In genomic region chr5:90899014-90899604, GRCh38 we compare ENCODE assay signal across 1 cellular context.
A peak's percentile ranks its signal among the peaks of the same experiment; 100 is the strongest.
TF ChIP-seq lines count a peak whose summit lies in the region.

No MANE protein-coding gene starts in this region.

TF ChIP-seq in HepG2, 621 proteins besides CTCF, POLR2A, EP300 and RAD21 (continued from another document):
- TF ChIP-seq GPN1 (CRISPR knock-in tag; IDR thresholded peaks at IDR 0.05; ENCODE audit: borderline replicate concordance) (no peak), PCBP1 (IDR thresholded peaks at IDR 0.05; ENCODE audit: borderline replicate concordance, low read depth, low read length) (no peak), ZKSCAN1 (IDR thresholded peaks at IDR 0.05; ENCODE audit: low read length) (no peak), SALL2 (CRISPR knock-in tag; IDR thresholded peaks at IDR 0.05) (no peak), ZNF331 (CRISPR knock-in tag; IDR thresholded peaks at IDR 0.05) (no peak; the same call in 1 of the 2 replicates), BRD4 (CRISPR knock-in tag; IDR thresholded peaks at IDR 0.05) (no peak), ZNF7 (CRISPR knock-in tag; IDR thresholded peaks at IDR 0.05) (no peak), GLI4 (CRISPR knock-in tag; IDR thresholded peaks at IDR 0.05; ENCODE audit: borderline replicate concordance) (no peak), XBP1 (CRISPR knock-in tag; IDR thresholded peaks at IDR 0.05) (no peak), ARNTL (CRISPR knock-in tag; IDR thresholded peaks at IDR 0.05) (no peak), HMGXB3 (CRISPR knock-in tag; IDR thresholded peaks at IDR 0.05; ENCODE audit: borderline replicate concordance) (no peak), ZXDC (CRISPR knock-in tag; IDR thresholded peaks at IDR 0.05) (no peak), THYN1 (CRISPR knock-in tag; IDR thresholded peaks at IDR 0.05; ENCODE audit: borderline replicate concordance, low read depth) (no peak), E2F5 (CRISPR knock-in tag; conservative IDR thresholded peaks at IDR 0.05) (no peak), ZNF83 (CRISPR knock-in tag; IDR thresholded peaks at IDR 0.05; ENCODE audit: borderline replicate concordance) (no peak), CREB1 (IDR thresholded peaks at IDR 0.05) (no peak), CREB1 (CRISPR knock-in tag; IDR thresholded peaks at IDR 0.05) (no peak), ARNT (IDR thresholded peaks at IDR 0.05) (no peak), FOXC1 (CRISPR knock-in tag; IDR thresholded peaks at IDR 0.05; ENCODE audit: borderline replicate concordance) (no peak; the same call in 1 of the 2 replicates), HOXA7 (CRISPR knock-in tag; IDR thresholded peaks at IDR 0.05) (no peak), ZNF230 (CRISPR knock-in tag; IDR thresholded peaks at IDR 0.05) (no peak), DPF2 (CRISPR knock-in tag; IDR thresholded peaks at IDR 0.05; ENCODE audit: borderline replicate concordance, low read depth) (peak; percentile 39; the same call in 1 of the 2 replicates), ZNF430 (CRISPR knock-in tag; IDR thresholded peaks at IDR 0.05) (no peak), ZNF24 (IDR thresholded peaks at IDR 0.05) (no peak)
- TF ChIP-seq, protein P1, sequence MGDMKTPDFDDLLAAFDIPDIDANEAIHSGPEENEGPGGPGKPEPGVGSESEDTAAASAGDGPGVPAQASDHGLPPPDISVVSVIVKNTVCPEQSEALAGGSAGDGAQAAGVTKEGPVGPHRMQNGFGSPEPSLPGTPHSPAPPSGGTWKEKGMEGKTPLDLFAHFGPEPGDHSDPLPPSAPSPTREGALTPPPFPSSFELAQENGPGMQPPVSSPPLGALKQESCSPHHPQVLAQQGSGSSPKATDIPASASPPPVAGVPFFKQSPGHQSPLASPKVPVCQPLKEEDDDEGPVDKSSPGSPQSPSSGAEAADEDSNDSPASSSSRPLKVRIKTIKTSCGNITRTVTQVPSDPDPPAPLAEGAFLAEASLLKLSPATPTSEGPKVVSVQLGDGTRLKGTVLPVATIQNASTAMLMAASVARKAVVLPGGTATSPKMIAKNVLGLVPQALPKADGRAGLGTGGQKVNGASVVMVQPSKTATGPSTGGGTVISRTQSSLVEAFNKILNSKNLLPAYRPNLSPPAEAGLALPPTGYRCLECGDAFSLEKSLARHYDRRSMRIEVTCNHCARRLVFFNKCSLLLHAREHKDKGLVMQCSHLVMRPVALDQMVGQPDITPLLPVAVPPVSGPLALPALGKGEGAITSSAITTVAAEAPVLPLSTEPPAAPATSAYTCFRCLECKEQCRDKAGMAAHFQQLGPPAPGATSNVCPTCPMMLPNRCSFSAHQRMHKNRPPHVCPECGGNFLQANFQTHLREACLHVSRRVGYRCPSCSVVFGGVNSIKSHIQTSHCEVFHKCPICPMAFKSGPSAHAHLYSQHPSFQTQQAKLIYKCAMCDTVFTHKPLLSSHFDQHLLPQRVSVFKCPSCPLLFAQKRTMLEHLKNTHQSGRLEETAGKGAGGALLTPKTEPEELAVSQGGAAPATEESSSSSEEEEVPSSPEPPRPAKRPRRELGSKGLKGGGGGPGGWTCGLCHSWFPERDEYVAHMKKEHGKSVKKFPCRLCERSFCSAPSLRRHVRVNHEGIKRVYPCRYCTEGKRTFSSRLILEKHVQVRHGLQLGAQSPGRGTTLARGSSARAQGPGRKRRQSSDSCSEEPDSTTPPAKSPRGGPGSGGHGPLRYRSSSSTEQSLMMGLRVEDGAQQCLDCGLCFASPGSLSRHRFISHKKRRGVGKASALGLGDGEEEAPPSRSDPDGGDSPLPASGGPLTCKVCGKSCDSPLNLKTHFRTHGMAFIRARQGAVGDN (CRISPR knock-in tag; IDR thresholded peaks at IDR 0.05), result no peak
- TF ChIP-seq, protein P2, sequence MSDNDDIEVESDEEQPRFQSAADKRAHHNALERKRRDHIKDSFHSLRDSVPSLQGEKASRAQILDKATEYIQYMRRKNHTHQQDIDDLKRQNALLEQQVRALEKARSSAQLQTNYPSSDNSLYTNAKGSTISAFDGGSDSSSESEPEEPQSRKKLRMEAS (IDR thresholded peaks at IDR 0.05), result no peak
- TF ChIP-seq, protein P3, sequence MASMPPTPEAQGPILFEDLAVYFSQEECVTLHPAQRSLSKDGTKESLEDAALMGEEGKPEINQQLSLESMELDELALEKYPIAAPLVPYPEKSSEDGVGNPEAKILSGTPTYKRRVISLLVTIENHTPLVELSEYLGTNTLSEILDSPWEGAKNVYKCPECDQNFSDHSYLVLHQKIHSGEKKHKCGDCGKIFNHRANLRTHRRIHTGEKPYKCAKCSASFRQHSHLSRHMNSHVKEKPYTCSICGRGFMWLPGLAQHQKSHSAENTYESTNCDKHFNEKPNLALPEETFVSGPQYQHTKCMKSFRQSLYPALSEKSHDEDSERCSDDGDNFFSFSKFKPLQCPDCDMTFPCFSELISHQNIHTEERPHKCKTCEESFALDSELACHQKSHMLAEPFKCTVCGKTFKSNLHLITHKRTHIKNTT (CRISPR knock-in tag; IDR thresholded peaks at IDR 0.05), result no peak
- TF ChIP-seq, protein P4, sequence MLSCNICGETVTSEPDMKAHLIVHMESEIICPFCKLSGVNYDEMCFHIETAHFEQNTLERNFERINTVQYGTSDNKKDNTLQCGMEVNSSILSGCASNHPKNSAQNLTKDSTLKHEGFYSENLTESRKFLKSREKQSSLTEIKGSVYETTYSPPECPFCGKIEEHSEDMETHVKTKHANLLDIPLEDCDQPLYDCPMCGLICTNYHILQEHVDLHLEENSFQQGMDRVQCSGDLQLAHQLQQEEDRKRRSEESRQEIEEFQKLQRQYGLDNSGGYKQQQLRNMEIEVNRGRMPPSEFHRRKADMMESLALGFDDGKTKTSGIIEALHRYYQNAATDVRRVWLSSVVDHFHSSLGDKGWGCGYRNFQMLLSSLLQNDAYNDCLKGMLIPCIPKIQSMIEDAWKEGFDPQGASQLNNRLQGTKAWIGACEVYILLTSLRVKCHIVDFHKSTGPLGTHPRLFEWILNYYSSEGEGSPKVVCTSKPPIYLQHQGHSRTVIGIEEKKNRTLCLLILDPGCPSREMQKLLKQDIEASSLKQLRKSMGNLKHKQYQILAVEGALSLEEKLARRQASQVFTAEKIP (CRISPR knock-in tag; IDR thresholded peaks at IDR 0.05; ENCODE audit: borderline replicate concordance), result no peak
- TF ChIP-seq, protein P5, sequence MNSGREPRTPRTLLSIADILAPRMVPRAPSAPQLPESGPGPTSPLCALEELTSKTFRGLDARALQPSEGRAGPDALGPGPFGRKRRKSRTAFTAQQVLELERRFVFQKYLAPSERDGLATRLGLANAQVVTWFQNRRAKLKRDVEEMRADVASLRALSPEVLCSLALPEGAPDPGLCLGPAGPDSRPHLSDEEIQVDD (CRISPR knock-in tag; IDR thresholded peaks at IDR 0.05; ENCODE audit: borderline replicate concordance), result no peak
